ENCODE assay signal across 2 cellular contexts in the genomic region with DNA sequence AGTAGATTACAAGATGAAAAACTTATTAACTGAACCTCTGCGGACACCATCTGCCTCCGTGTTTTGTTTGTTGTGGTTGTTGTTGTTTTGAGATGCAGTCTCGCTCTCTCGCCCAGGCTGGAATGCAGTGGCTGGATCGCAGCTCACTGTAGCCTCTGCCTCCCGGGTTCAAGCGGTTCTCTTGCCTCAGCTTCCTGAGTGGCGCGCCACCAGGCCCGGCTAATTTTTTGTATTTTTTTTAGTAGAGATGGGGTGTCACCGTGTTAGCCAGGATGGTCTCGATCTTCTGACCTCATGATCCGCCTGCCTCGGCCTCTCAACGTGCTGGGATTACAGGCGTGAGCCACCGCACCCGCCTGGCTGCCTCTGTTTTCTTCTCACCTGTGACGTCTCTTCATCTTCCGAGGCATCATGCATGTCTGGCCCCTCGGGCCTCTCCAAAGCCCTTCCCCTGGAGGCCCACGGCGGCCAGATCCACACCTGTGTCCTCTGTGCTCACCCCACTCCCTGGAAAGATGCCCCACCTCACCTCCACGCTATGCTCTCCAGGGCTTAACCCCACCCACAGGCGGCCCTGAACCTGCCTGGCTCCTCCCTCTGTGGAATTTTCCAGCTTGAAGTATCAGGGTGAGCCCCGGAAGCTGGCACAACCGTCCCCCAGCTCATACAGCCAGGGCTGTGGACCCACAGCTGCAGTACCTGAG.
TF ChIP-seq lines count a peak whose summit lies in the region.

No MANE protein-coding gene starts in this region.

TF ChIP-seq in K562, 482 proteins besides CTCF, POLR2A, EP300 and RAD21:
- TF ChIP-seq POLR2AphosphoS2 (IDR thresholded peaks at IDR 0.05; ENCODE audit: low read length) (no peak), ZNF766 (CRISPR knock-in tag; conservative IDR thresholded peaks at IDR 0.05) (no peak), RBM17 (IDR thresholded peaks at IDR 0.05; ENCODE audit: borderline replicate concordance, low read depth, low read length) (no peak), POLR2G (IDR thresholded peaks at IDR 0.05; ENCODE audit: low read depth, low read length) (0 out of 2 replicates have a peak, but pooled peaks have one; percentile 32)

TF ChIP-seq in HepG2, 621 proteins besides CTCF, POLR2A, EP300 and RAD21:
- no peak for TF ChIP-seq ZNF619 (CRISPR knock-in tag; IDR thresholded peaks at IDR 0.05)
- TF ChIP-seq, protein P1, sequence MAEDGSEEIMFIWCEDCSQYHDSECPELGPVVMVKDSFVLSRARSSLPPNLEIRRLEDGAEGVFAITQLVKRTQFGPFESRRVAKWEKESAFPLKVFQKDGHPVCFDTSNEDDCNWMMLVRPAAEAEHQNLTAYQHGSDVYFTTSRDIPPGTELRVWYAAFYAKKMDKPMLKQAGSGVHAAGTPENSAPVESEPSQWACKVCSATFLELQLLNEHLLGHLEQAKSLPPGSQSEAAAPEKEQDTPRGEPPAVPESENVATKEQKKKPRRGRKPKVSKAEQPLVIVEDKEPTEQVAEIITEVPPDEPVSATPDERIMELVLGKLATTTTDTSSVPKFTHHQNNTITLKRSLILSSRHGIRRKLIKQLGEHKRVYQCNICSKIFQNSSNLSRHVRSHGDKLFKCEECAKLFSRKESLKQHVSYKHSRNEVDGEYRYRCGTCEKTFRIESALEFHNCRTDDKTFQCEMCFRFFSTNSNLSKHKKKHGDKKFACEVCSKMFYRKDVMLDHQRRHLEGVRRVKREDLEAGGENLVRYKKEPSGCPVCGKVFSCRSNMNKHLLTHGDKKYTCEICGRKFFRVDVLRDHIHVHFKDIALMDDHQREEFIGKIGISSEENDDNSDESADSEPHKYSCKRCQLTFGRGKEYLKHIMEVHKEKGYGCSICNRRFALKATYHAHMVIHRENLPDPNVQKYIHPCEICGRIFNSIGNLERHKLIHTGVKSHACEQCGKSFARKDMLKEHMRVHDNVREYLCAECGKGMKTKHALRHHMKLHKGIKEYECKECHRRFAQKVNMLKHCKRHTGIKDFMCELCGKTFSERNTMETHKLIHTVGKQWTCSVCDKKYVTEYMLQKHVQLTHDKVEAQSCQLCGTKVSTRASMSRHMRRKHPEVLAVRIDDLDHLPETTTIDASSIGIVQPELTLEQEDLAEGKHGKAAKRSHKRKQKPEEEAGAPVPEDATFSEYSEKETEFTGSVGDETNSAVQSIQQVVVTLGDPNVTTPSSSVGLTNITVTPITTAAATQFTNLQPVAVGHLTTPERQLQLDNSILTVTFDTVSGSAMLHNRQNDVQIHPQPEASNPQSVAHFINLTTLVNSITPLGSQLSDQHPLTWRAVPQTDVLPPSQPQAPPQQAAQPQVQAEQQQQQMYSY (CRISPR knock-in tag; IDR thresholded peaks at IDR 0.05), result no peak
- TF ChIP-seq, protein P2, sequence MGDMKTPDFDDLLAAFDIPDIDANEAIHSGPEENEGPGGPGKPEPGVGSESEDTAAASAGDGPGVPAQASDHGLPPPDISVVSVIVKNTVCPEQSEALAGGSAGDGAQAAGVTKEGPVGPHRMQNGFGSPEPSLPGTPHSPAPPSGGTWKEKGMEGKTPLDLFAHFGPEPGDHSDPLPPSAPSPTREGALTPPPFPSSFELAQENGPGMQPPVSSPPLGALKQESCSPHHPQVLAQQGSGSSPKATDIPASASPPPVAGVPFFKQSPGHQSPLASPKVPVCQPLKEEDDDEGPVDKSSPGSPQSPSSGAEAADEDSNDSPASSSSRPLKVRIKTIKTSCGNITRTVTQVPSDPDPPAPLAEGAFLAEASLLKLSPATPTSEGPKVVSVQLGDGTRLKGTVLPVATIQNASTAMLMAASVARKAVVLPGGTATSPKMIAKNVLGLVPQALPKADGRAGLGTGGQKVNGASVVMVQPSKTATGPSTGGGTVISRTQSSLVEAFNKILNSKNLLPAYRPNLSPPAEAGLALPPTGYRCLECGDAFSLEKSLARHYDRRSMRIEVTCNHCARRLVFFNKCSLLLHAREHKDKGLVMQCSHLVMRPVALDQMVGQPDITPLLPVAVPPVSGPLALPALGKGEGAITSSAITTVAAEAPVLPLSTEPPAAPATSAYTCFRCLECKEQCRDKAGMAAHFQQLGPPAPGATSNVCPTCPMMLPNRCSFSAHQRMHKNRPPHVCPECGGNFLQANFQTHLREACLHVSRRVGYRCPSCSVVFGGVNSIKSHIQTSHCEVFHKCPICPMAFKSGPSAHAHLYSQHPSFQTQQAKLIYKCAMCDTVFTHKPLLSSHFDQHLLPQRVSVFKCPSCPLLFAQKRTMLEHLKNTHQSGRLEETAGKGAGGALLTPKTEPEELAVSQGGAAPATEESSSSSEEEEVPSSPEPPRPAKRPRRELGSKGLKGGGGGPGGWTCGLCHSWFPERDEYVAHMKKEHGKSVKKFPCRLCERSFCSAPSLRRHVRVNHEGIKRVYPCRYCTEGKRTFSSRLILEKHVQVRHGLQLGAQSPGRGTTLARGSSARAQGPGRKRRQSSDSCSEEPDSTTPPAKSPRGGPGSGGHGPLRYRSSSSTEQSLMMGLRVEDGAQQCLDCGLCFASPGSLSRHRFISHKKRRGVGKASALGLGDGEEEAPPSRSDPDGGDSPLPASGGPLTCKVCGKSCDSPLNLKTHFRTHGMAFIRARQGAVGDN (CRISPR knock-in tag; IDR thresholded peaks at IDR 0.05), result 0 out of 2 replicates have a peak, but pooled peaks have one; percentile 16
- TF ChIP-seq, protein P3, sequence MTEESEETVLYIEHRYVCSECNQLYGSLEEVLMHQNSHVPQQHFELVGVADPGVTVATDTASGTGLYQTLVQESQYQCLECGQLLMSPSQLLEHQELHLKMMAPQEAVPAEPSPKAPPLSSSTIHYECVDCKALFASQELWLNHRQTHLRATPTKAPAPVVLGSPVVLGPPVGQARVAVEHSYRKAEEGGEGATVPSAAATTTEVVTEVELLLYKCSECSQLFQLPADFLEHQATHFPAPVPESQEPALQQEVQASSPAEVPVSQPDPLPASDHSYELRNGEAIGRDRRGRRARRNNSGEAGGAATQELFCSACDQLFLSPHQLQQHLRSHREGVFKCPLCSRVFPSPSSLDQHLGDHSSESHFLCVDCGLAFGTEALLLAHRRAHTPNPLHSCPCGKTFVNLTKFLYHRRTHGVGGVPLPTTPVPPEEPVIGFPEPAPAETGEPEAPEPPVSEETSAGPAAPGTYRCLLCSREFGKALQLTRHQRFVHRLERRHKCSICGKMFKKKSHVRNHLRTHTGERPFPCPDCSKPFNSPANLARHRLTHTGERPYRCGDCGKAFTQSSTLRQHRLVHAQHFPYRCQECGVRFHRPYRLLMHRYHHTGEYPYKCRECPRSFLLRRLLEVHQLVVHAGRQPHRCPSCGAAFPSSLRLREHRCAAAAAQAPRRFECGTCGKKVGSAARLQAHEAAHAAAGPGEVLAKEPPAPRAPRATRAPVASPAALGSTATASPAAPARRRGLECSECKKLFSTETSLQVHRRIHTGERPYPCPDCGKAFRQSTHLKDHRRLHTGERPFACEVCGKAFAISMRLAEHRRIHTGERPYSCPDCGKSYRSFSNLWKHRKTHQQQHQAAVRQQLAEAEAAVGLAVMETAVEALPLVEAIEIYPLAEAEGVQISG (CRISPR knock-in tag; IDR thresholded peaks at IDR 0.05), result no peak
- TF ChIP-seq, protein P4, sequence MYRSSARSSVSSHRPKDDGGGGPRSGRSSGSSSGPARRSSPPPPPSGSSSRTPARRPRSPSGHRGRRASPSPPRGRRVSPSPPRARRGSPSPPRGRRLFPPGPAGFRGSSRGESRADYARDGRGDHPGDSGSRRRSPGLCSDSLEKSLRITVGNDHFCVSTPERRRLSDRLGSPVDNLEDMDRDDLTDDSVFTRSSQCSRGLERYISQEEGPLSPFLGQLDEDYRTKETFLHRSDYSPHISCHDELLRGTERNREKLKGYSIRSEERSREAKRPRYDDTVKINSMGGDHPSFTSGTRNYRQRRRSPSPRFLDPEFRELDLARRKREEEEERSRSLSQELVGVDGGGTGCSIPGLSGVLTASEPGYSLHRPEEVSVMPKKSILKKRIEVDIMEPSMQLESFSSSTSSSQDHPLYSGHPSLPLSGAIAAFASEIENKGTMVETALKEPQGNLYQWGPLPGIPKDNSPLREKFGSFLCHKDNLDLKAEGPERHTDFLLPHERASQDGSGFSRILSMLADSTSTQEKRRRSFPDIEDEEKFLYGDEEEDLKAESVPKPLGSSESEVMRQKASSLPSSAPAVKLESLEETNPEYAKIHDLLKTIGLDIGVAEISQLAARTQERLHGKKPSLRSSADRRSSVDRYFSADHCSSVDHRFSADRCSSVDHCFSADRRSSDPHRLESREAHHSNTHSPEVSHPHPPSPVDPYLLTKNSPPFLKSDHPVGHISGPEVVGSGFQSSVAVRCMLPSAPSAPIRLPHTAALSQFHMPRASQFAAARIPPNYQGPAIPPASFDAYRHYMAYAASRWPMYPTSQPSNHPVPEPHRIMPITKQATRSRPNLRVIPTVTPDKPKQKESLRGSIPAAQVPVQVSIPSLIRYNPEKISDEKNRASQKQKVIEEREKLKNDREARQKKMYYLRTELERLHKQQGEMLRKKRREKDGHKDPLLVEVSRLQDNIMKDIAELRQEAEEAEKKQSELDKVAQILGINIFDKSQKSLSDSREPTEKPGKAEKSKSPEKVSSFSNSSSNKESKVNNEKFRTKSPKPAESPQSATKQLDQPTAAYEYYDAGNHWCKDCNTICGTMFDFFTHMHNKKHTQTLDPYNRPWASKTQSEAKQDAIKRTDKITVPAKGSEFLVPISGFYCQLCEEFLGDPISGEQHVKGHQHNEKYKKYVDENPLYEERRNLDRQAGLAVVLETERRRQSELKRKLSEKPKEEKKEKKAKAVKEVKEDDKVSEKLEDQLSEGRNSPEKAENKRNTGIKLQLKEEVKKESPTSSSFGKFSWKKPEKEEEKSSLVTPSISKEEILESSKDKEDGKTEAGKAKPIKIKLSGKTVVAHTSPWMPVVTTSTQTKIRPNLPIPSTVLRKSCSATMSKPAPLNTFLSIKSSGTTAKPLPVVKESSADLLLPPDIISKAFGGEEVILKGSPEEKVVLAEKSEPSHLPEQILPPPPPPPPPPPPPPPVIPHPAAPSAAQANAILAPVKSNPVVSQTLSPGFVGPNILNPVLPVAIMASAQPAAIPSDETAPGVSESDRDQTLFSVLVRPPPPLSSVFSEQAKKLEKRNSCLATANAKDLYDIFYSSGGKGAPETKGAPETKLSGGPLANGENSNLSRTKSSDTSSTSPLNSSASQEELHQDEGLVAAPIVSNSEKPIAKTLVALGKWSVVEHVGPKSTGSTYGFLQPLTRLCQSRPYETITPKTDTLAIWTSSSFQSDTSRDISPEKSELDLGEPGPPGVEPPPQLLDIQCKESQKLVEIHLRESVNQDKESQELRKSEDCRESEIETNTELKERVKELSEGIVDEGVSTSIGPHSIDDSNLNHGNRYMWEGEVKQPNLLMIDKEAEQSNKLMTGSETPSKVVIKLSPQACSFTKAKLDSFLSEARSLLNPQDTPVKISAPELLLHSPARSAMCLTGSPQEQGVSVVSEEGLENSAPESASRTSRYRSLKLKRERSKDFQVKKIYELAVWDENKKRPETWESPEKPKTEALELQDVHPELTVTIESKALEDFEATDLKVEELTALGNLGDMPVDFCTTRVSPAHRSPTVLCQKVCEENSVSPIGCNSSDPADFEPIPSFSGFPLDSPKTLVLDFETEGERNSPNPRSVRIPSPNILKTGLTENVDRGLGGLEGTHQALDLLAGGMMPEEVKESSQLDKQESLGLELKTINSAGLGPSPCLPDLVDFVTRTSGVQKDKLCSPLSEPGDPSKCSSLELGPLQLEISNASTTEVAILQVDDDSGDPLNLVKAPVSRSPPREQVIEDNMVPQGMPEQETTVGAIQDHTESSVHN (CRISPR knock-in tag; IDR thresholded peaks at IDR 0.05), result no peak
